In the genomic region with DNA sequence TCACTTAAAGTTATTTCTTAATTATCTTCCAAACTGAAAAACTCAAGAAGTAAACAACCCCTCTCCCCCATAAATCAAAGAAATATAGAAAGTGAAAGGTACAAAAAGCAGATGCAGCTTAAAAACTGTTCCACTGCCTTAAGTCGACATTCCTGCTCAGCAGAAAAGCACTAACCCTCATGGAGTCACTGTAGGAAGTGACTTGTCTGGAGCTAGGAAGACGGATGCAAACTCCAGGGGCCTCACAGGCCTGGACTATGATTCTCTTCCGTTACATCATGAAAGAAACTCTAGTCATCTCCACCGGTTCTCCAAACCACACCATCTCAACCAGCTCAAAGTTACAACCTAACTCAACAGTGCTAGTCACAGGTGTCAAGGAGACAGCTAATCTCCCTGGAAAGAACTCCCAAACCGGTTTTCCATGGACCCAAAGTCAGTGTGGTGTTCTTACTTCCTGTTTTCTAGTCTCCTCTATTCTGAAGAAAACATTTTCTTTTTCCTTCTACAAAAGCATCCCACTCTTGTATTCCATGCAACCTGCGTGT, we compare ENCODE assay signal across 23 cellular contexts.
DNase-seq lines count a peak whose midpoint lies in the region; ATAC-seq, FAIRE-seq and TF ChIP-seq lines count a peak whose summit lies in the region.
"Had no signal": no experiment of that assay in that cellular context is flagged by ENCODE, and none has a peak within 500 bp of the region (broad histone marks: within the 10 kb centered on the region; RNA-seq: fewer than 3 reads in every experiment).

No MANE protein-coding gene starts in this region.

- SMC1A ChIA-PET in GM12878 (lab: Charles Lee; ENCODE audit: uncharacterized antibody, unreplicated experiment): interaction anchor here (0.6 to 5.2 kb wide), 27 partner anchors 8 to 277 kb away, joined by 3 to 42 read pairs (median 4); a partner anchor contains a TSS

- H3K9me3 ChIP-seq in DND-41 (ENCODE audit: insufficient read depth, low read length, severe bottlenecking): no peaks in the 10 kb centered on the region
- H3K9me3 ChIP-seq in GM12878 (replicated peaks; ENCODE audit: control insufficient read depth, insufficient read depth, low read length): no peaks in the 10 kb centered on the region; the same call in 1 of the 3 replicates
- no peaks in the 10 kb centered on the region for H3K9me3 ChIP-seq in kidney (ENCODE audit: control insufficient read depth in 1 of 2, low read length in 2 of 2)

- no peaks in the 10 kb centered on the region for H3K79me2 ChIP-seq in DND-41 (ENCODE audit: insufficient read depth, low read length)
- H3K79me2 ChIP-seq in GM12878 (ENCODE audit: control insufficient read depth, insufficient read depth, low read length): peaks cover 35% of the 10 kb centered on the region

- H4K20me1 ChIP-seq in DND-41 (ENCODE audit: insufficient read depth, low read length): no peaks in the 10 kb centered on the region
- no peaks in the 10 kb centered on the region for H4K20me1 ChIP-seq in GM12878 (ENCODE audit: control insufficient read depth, insufficient read depth)

- POLR2A ChIA-PET in GM12878 (lab: Charles Lee): interaction anchor here (1.0 to 2.3 kb wide), 7 partner anchors 9 to 69 kb away, joined by 3 to 7 read pairs (median 4); no protein-coding TSS in a partner anchor

- no peak for TF ChIP-seq EP300 in GM12878 (IDR thresholded peaks at IDR 0.05; ENCODE audit: borderline replicate concordance in 1 of 2, control insufficient read depth in 1 of 2, low read depth in 2 of 2, low read length in 2 of 2)

- H3K4me1 ChIP-seq in DND-41 (ENCODE audit: insufficient read depth, low read length): no peaks in the 10 kb centered on the region
- H3K4me1 ChIP-seq in GM12878 (ENCODE audit: control insufficient read depth, insufficient read depth, low read length): peaks cover 34% of the 10 kb centered on the region
- no peaks in the 10 kb centered on the region for H3K4me1 ChIP-seq in kidney (ENCODE audit: control insufficient read depth in 1 of 2, insufficient read depth in 1 of 2, low read depth in 1 of 2, low read length in 2 of 2)

- BruUV-seq in GM12878 (replicated peaks; lab: Mats Ljungman, UMichigan): no TSS peak

- DNase-seq in DND-41: no peak
- no peak for DNase-seq in GM12878 (ENCODE audit: low read depth, low spot score)
- DNase-seq in mesothelial cell of epicardium (ENCODE audit: low spot score in 2 of 2, unreplicated experiment in 2 of 2): no peak
- no peak for DNase-seq in kidney
- no peak for DNase-seq in amniotic stem cell (lab: John Stamatoyannopoulos, UW)
- DNase-seq in glutamatergic neuron: no peak
- DNase-seq: 8988T; AML-193; C1 segment of cervical spinal cord; CD8-positive, alpha-beta memory T cell; GDM1; GOT3; Karpas-422; NCI-H1694 treated with DMSO at 0.1 percent for 48 hours; NCI-H2081 treated with DMSO at 0.1 percent for 48 hours; NCI-H226; NCI-H510A treated with DMSO at 0.1 percent for 48 hours; NCI-H748 treated with DMSO at 0.1 percent for 48 hours had no signal

- no peak for TF ChIP-seq RAD21 in GM12878 (IDR thresholded peaks at IDR 0.05; ENCODE audit: insufficient read depth, low read depth, low read length)

- intact Hi-C loops in GM12878 (cut with micrococcal nuclease; ENCODE audit: unreplicated experiment): no loop called here
- intact Hi-C loops in kidney (cut with DNase I): no loop called here

- TF ChIP-seq CTCF in DND-41 (IDR thresholded peaks at IDR 0.05; ENCODE audit: borderline replicate concordance, extremely low read depth, low read length, poor library complexity, severe bottlenecking) (no peak), GM12878 (IDR thresholded peaks at IDR 0.05 in 2 of 3, conservative IDR thresholded peaks at IDR 0.05 in 1 of 3; ENCODE audit: control insufficient read depth in 2 of 3, extremely low read depth in 1 of 3, insufficient read depth in 1 of 3, low read depth in 3 of 3, low read length in 3 of 3) (no peak), mesothelial cell of epicardium (IDR thresholded peaks at IDR 0.05; ENCODE audit: unreplicated experiment) (no peak), kidney (IDR thresholded peaks at IDR 0.05; ENCODE audit: borderline replicate concordance, extremely low read depth, insufficient read depth) (no peak), glutamatergic neuron (IDR thresholded peaks at IDR 0.05; ENCODE audit: partially characterized antibody, unreplicated experiment) (no peak)

- TF ChIP-seq POLR2A in GM12878 (IDR thresholded peaks at IDR 0.05; ENCODE audit: low read depth, low read length): no peak

- CTCF ChIA-PET in GM12878 (lab: Yijun Ruan, JAX): interaction anchor here (0.7 to 2.2 kb wide), 12 partner anchors 8 to 169 kb away, joined by 3 to 10 read pairs (median 4); no protein-coding TSS in a partner anchor

- H3K27me3 ChIP-seq in DND-41 (ENCODE audit: insufficient read depth, low read length, poor library complexity): no peaks in the 10 kb centered on the region
- H3K27me3 ChIP-seq in GM12878 (replicated peaks in 1 of 2; ENCODE audit: control insufficient read depth in 2 of 2, insufficient read depth in 2 of 2, low read length in 1 of 2): no peaks in the 10 kb centered on the region

- H3K36me3 ChIP-seq in DND-41 (ENCODE audit: insufficient read depth, low read length) (no peaks in the 10 kb centered on the region), GM12878 (ENCODE audit: control insufficient read depth in 2 of 2, insufficient read depth in 2 of 2, low read length in 1 of 2) (0 out of 4 replicates have a peak, but pooled peaks cover 0 to 4% of the 10 kb centered on the region in 2 experiments), kidney (ENCODE audit: control insufficient read depth in 1 of 2, insufficient read depth in 2 of 2, low read length in 2 of 2) (no peaks in the 10 kb centered on the region)

- H3K4me2 ChIP-seq in DND-41 (ENCODE audit: insufficient read depth, low read length) (no peak overlapping the region), GM12878 (ENCODE audit: control insufficient read depth, insufficient read depth) (peak overlapping the region; percentile 36)

- RAD21 ChIA-PET in GM12878 (lab: Charles Lee; ENCODE audit: unreplicated experiment): interaction anchor here (0.7 to 2.4 kb wide), 11 partner anchors 9 to 234 kb away, joined by 3 to 14 read pairs (median 5); no protein-coding TSS in a partner anchor

- H3K4me3 ChIP-seq in DND-41 (ENCODE audit: low read depth in 1 of 2, low read length in 2 of 2) (no peak overlapping the region), GM12878 (peak overlapping the region; percentile 53; the same call in 1 of the 2 replicates), kidney (ENCODE audit: low read length in 2 of 2) (no peak overlapping the region)

- no peak for FAIRE-seq in GM12878 (lab: Jason Lieb, UNC)
- FAIRE-seq in kidney (lab: Jason Lieb, UNC): no peak

- H3K36me3 Mint-ChIP-seq in mesothelial cell of epicardium (no peaks in the 10 kb centered on the region), glutamatergic neuron (ENCODE audit: unreplicated experiment) (no peaks in the 10 kb centered on the region)
- H3K36me3 Mint-ChIP-seq: CD8-positive, alpha-beta memory T cell had no signal

- ATAC-seq in DND-41 (ENCODE audit: insufficient read depth, low read depth) (no peak), HG02610 (IDR thresholded peaks at IDR 0.05; ENCODE audit: unreplicated experiment) (peak; percentile 27), GM12878 (peak; percentile 59), GM21717 (IDR thresholded peaks at IDR 0.05; ENCODE audit: unreplicated experiment) (no peak)
- ATAC-seq: HCT116, Panc1, SK-N-SH treated with all-trans-retinoic acid at 6 μM for 48 hours had no signal

- H3K4me3 Mint-ChIP-seq in mesothelial cell of epicardium (no peak overlapping the region), glutamatergic neuron (ENCODE audit: unreplicated experiment) (no peak overlapping the region)
- H3K4me3 Mint-ChIP-seq: CD8-positive, alpha-beta memory T cell had no signal

- H3K9ac ChIP-seq in DND-41 (ENCODE audit: low read depth, low read length): no peak overlapping the region
- peak overlapping the region; percentile 53 for H3K9ac ChIP-seq in GM12878 (ENCODE audit: control insufficient read depth, insufficient read depth, low read length)
- H3K9ac ChIP-seq in kidney (ENCODE audit: low read length in 2 of 2): no peak overlapping the region

- peaks cover 22% of the 10 kb centered on the region for H3K4me1 Mint-ChIP-seq in mesothelial cell of epicardium
- H3K4me1 Mint-ChIP-seq in glutamatergic neuron (ENCODE audit: low read depth, unreplicated experiment): peaks cover 9% of the 10 kb centered on the region
- H3K4me1 Mint-ChIP-seq: CD8-positive, alpha-beta memory T cell had no signal

- H2AFZ ChIP-seq in DND-41 (ENCODE audit: low read depth, low read length) (0 out of 2 replicates have a peak overlapping the region, but pooled peaks have one; percentile 39), GM12878 (ENCODE audit: control insufficient read depth, low read depth, low read length) (no peak overlapping the region; the same call in 1 of the 2 replicates)

- WGBS in GM12878 (ENCODE audit: insufficient coverage, insufficient replicate concordance, low lambda C conversion rate, missing lambda C conversion rate): 44% methylated on average over 6 of the region's 6 CpGs

- H3K27me3 Mint-ChIP-seq in mesothelial cell of epicardium (ENCODE audit: low read depth): no peaks in the 10 kb centered on the region
- H3K27me3 Mint-ChIP-seq in glutamatergic neuron (ENCODE audit: unreplicated experiment): no peaks in the 10 kb centered on the region
- H3K27me3 Mint-ChIP-seq: CD8-positive, alpha-beta memory T cell had no signal

- H3K27ac Mint-ChIP-seq in mesothelial cell of epicardium (peak overlapping the region; percentile 59), glutamatergic neuron (ENCODE audit: unreplicated experiment) (no peak overlapping the region)
- H3K27ac Mint-ChIP-seq: CD8-positive, alpha-beta memory T cell had no signal

- H3K9me3 Mint-ChIP-seq in mesothelial cell of epicardium (no peaks in the 10 kb centered on the region), glutamatergic neuron (ENCODE audit: unreplicated experiment) (peaks cover 6% of the 10 kb centered on the region)

- H3K27ac ChIP-seq in DND-41 (ENCODE audit: low read length): no peak overlapping the region
- peak overlapping the region; percentile 54 for H3K27ac ChIP-seq in GM12878 (ENCODE audit: control insufficient read depth, insufficient read depth)
- H3K27ac ChIP-seq in kidney (ENCODE audit: low read depth in 2 of 2, low read length in 2 of 2): no peak overlapping the region

- in situ Hi-C loops in GM12878 (cut with MboI): no loop called here

TF ChIP-seq in GM12878, 131 proteins besides CTCF, POLR2A, EP300 and RAD21 (continues in another document):
- TF ChIP-seq IKZF2 (IDR thresholded peaks at IDR 0.05): peak; percentile 33; a peak in 1 of 4 replicates

Comparison
In these comparisons a context has a peak if more than half of its experiments do, and no peak if none do; other contexts are left out.
1. ATAC-seq: peak in HG02610 (single experiment) and GM12878 (single experiment); none in DND-41 (single experiment) and GM21717 (single experiment).